ENCODE assay signal across 18 cellular contexts in genomic region chr13:79825959-79826358, GRCh38.
"Had no signal": no experiment of that assay in that cellular context is flagged by ENCODE, and none has a peak within 500 bp of the region (broad histone marks: within the 10 kb centered on the region; RNA-seq: fewer than 3 reads in every experiment).

No MANE protein-coding gene starts in this region.

- H3K36me3 Mint-ChIP-seq: mesothelial cell of epicardium had no signal

- H3K9me3 Mint-ChIP-seq: dendritic cell treated with granulocyte-macrophage colony-stimulating factor and Interleukin-4, amounts not matched to agents 40 ng/mL and 50 ng/mL, for 4 days had no signal

- ATAC-seq: gastrocnemius medialis, heart right ventricle, left cardiac atrium, left lung, left ventricle myocardium superior, lower lobe of right lung, mucosa of descending colon had no signal

- H3K9me3 ChIP-seq: colonic mucosa, esophagus muscularis mucosa, gastrocnemius medialis, left lung, lower lobe of right lung, mucosa of descending colon had no signal

- DNase-seq: colonic mucosa; cortex of kidney; effector CD8-positive, alpha-beta T cell; foreskin melanocyte; gastrocnemius medialis; glutamatergic neuron; head of caudate nucleus; heart right ventricle; hippocampal formation; left cardiac atrium; left lung; left ventricle myocardium superior; lower lobe of right lung; mesenchymal stem cell; mucosa of descending colon had no signal

- H3K27ac ChIP-seq: colonic mucosa, esophagus muscularis mucosa, gastrocnemius medialis, heart right ventricle, left lung, lower lobe of right lung had no signal

- H3K27ac Mint-ChIP-seq: dendritic cell treated with granulocyte-macrophage colony-stimulating factor and Interleukin-4, amounts not matched to agents 40 ng/mL and 50 ng/mL, for 4 days; mesothelial cell of epicardium had no signal

- H3K27me3 ChIP-seq: colonic mucosa, esophagus muscularis mucosa, gastrocnemius medialis, heart right ventricle, left lung had no signal

- H3K4me1 ChIP-seq: colonic mucosa, esophagus muscularis mucosa, gastrocnemius medialis, heart right ventricle, left lung, lower lobe of right lung had no signal

- H3K27me3 Mint-ChIP-seq: dendritic cell treated with granulocyte-macrophage colony-stimulating factor and Interleukin-4, amounts not matched to agents 40 ng/mL and 50 ng/mL, for 4 days had no signal

- H3K4me3 Mint-ChIP-seq: dendritic cell treated with granulocyte-macrophage colony-stimulating factor and Interleukin-4, amounts not matched to agents 40 ng/mL and 50 ng/mL, for 4 days; mesothelial cell of epicardium had no signal

- H3K36me3 ChIP-seq: colonic mucosa, esophagus muscularis mucosa, gastrocnemius medialis, heart right ventricle, left lung, lower lobe of right lung had no signal

- H3K4me3 ChIP-seq: colonic mucosa, esophagus muscularis mucosa, gastrocnemius medialis, heart right ventricle, left lung, lower lobe of right lung, mucosa of descending colon had no signal
